ENCODE assay signal across 2 cellular contexts in the genomic region with DNA sequence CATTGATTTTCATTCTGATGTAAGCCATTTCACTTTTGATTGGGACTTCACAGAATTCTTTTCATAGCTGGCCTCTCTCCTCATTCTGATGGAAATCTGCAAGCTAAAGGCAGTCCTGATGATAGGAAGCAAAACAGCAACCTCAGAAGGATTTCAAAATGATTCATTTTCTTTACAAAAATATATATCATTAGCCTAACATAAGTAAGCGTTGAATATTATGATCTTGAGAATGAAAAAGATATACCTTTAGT.
TF ChIP-seq lines count a peak whose summit lies in the region.

No MANE protein-coding gene starts in this region.

TF ChIP-seq in endothelial cell of umbilical vein, 7 proteins besides CTCF, POLR2A, EP300 and RAD21:
- TF ChIP-seq FOS (IDR thresholded peaks at IDR 0.05; ENCODE audit: borderline replicate concordance, insufficient read depth, low read length) (no peak), GATA2 (IDR thresholded peaks at IDR 0.05; ENCODE audit: insufficient read depth, insufficient read length, low read depth, low read length) (no peak), EZH2 (IDR thresholded peaks at IDR 0.05; ENCODE audit: borderline replicate concordance, low read depth, low read length, severe bottlenecking) (no peak), POLR2AphosphoS5 (IDR thresholded peaks at IDR 0.05; ENCODE audit: insufficient read depth, low read depth, low read length) (no peak), JUN (IDR thresholded peaks at IDR 0.05; ENCODE audit: borderline replicate concordance, insufficient read depth, insufficient read length, low read depth) (no peak), MYC (IDR thresholded peaks at IDR 0.05; ENCODE audit: low read depth, low read length) (no peak)
- TF ChIP-seq, protein P1, sequence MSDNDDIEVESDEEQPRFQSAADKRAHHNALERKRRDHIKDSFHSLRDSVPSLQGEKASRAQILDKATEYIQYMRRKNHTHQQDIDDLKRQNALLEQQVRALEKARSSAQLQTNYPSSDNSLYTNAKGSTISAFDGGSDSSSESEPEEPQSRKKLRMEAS (IDR thresholded peaks at IDR 0.05; ENCODE audit: insufficient read depth, insufficient read length) = no peak

TF ChIP-seq in GM12891, 5 proteins besides CTCF, POLR2A, EP300 and RAD21:
- TF ChIP-seq POU2F2 (IDR thresholded peaks at IDR 0.05; ENCODE audit: low read depth, low read length) (no peak), SPI1 (IDR thresholded peaks at IDR 0.05; ENCODE audit: low read depth, low read length) (no peak), POLR2AphosphoS5 (IDR thresholded peaks at IDR 0.05; ENCODE audit: low read depth, low read length) (no peak), PAX5 (IDR thresholded peaks at IDR 0.05; ENCODE audit: insufficient read depth, low read length, severe bottlenecking) (no peak)
TF ChIP-seq in GM12891: peak in this region for 0.
